1 cellular context compared by ENCODE assay signal in genomic region chr14:50917449-50917848, GRCh38.
TF ChIP-seq lines count a peak whose summit lies in the region.

No MANE protein-coding gene starts in this region.

TF ChIP-seq in K562, 482 proteins besides CTCF, POLR2A, EP300 and RAD21:
- TF ChIP-seq NFIC (IDR thresholded peaks at IDR 0.05): peak; percentile 32; the same call in 1 of the 2 replicates
- TF ChIP-seq TBL1XR1 (IDR thresholded peaks at IDR 0.05; ENCODE audit: low read length in 2 of 2): no peak
TF ChIP-seq in K562: peak in this region for 1.
